Comparison of ENCODE assay signal across 16 cellular contexts in the genomic region with DNA sequence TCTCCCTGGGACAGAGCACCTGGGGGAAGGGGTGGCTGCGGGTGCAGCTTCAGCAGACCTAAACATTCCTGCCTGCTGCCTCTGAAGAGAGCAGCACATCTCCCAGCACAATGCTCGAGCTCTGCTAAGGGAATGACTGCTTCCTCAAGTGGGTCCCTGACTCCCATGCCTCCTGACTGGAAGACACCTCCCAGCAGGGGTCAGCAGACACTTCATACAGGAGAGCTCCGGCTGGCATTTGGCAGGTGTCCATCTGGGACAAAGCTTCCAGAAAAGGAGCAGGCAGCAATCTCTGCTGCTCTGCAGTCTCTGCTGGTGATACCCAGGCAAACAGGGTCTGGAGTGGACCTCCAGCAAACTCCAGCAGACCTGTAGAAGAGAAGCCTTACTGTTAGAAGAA.
A peak's percentile ranks its signal among the peaks of the same experiment; 100 is the strongest.
DNase-seq lines count a peak whose midpoint lies in the region; ATAC-seq and TF ChIP-seq lines count a peak whose summit lies in the region.
"Had no signal": no experiment of that assay in that cellular context is flagged by ENCODE, and none has a peak within 500 bp of the region (broad histone marks: within the 10 kb centered on the region; RNA-seq: fewer than 3 reads in every experiment).

No MANE protein-coding gene starts in this region.

- H3K9me3 ChIP-seq in right atrium auricular region (no peaks in the 10 kb centered on the region), MG63 (0 out of 2 replicates have a peak, but pooled peaks cover 6% of the 10 kb centered on the region), thyroid gland (no peaks in the 10 kb centered on the region), uterus (no peaks in the 10 kb centered on the region)

- H3K4me1 ChIP-seq in right atrium auricular region = no peaks in the 10 kb centered on the region
- H3K4me1 ChIP-seq in thyroid gland = no peaks in the 10 kb centered on the region
- no peaks in the 10 kb centered on the region for H3K4me1 ChIP-seq in uterus
- H3K4me1 ChIP-seq: stomach had no signal

- H3K27me3 ChIP-seq in right atrium auricular region = no peaks in the 10 kb centered on the region
- no peaks in the 10 kb centered on the region for H3K27me3 ChIP-seq in MG63
- no peaks in the 10 kb centered on the region for H3K27me3 ChIP-seq in thyroid gland
- H3K27me3 ChIP-seq in uterus = no peaks in the 10 kb centered on the region
- H3K27me3 ChIP-seq: stomach had no signal

- H3K27ac ChIP-seq in right atrium auricular region = no peak overlapping the region
- H3K27ac ChIP-seq in thyroid gland = no peak overlapping the region
- no peak overlapping the region for H3K27ac ChIP-seq in uterus
- H3K27ac ChIP-seq: stomach had no signal

- H3K9me3 Mint-ChIP-seq in chondrocyte (ENCODE audit: low read depth) = peaks cover 30% of the 10 kb centered on the region

- TF ChIP-seq CTCF in right atrium auricular region (IDR thresholded peaks at IDR 0.05) (no peak), chondrocyte (IDR thresholded peaks at IDR 0.05) (peak; percentile 10), thyroid gland (IDR thresholded peaks at IDR 0.05) (peak in 2 of 6 experiments; percentile 9 to 22), uterus (IDR thresholded peaks at IDR 0.05) (no peak)

- ATAC-seq in left ventricle myocardium superior (no peak), GM18505 (IDR thresholded peaks at IDR 0.05; ENCODE audit: unreplicated experiment) (no peak)
- ATAC-seq: left colon, T-helper 17 cell had no signal

- peak; percentile 21 for DNase-seq in left ventricle myocardium superior
- DNase-seq in right atrium auricular region (ENCODE audit: low spot score) = no peak
- peak; percentile 43 for DNase-seq in MG63
- DNase-seq in chondrocyte (ENCODE audit: low spot score) = peak; percentile 27
- peak; percentile 74 to 80 for DNase-seq in thyroid gland
- no peak for DNase-seq in NCI-H1694 treated with DMSO at 0.1 percent for 48 hours (lab: John Stamatoyannopoulos, UW)
- no peak for DNase-seq in uterus
- DNase-seq: activated CD4-positive, alpha-beta T cell treated with anti-CD3 and anti-CD28 coated beads, Interleukin-2, amount 10 ng/mL, durations not matched to agents 24 days and 14 days; activated T-cell treated with anti-CD3 and anti-CD28 coated beads, Interleukin-2, amount 50 U/mL, for 24 hours; CD4-positive, alpha-beta T cell; left colon; NCI-H1048; nephron progenitor cell; stomach; T-helper 17 cell had no signal

- intact Hi-C loops in left ventricle myocardium superior (cut with micrococcal nuclease) (no loop called here), thyroid gland (cut with DNase I) (no loop called here), uterus (cut with DNase I; ENCODE audit: low total_unique reads) (no loop called here)

- TF ChIP-seq POLR2A in thyroid gland (IDR thresholded peaks at IDR 0.05) (no peak), uterus (IDR thresholded peaks at IDR 0.05) (no peak), GM18505 (IDR thresholded peaks at IDR 0.05; ENCODE audit: borderline replicate concordance, extremely low read depth, insufficient read depth, insufficient read length) (no peak)

- H3K4me3 ChIP-seq in right atrium auricular region (no peak overlapping the region), MG63 (no peak overlapping the region), thyroid gland (replicated peaks in 1 of 3) (no peak overlapping the region), uterus (no peak overlapping the region)
- H3K4me3 ChIP-seq: stomach had no signal

- H3K27me3 Mint-ChIP-seq in chondrocyte (ENCODE audit: low read depth) = no peaks in the 10 kb centered on the region
- H3K27me3 Mint-ChIP-seq: activated CD4-positive, alpha-beta T cell treated with anti-CD3 and anti-CD28 coated beads, Interleukin-2, amount 10 ng/mL, durations not matched to agents 24 days and 14 days; activated T-cell treated with anti-CD3 and anti-CD28 coated beads, Interleukin-2, amount 50 U/mL, for 24 hours; CD4-positive, alpha-beta T cell; T-helper 17 cell had no signal

- peaks cover 5% of the 10 kb centered on the region for H3K36me3 Mint-ChIP-seq in chondrocyte (ENCODE audit: low read depth)

- no peak overlapping the region for H3K27ac Mint-ChIP-seq in chondrocyte (ENCODE audit: unreplicated experiment)
- H3K27ac Mint-ChIP-seq: activated CD4-positive, alpha-beta T cell treated with anti-CD3 and anti-CD28 coated beads, Interleukin-2, amount 10 ng/mL, durations not matched to agents 24 days and 14 days; activated T-cell treated with anti-CD3 and anti-CD28 coated beads, Interleukin-2, amount 50 U/mL, for 24 hours; CD4-positive, alpha-beta T cell; nephron progenitor cell; T-helper 17 cell had no signal

- no peak overlapping the region for H3K4me3 Mint-ChIP-seq in chondrocyte (ENCODE audit: unreplicated experiment)
- H3K4me3 Mint-ChIP-seq: activated CD4-positive, alpha-beta T cell treated with anti-CD3 and anti-CD28 coated beads, Interleukin-2, amount 10 ng/mL, durations not matched to agents 24 days and 14 days; activated T-cell treated with anti-CD3 and anti-CD28 coated beads, Interleukin-2, amount 50 U/mL, for 24 hours; CD4-positive, alpha-beta T cell; nephron progenitor cell; T-helper 17 cell had no signal

- H3K36me3 ChIP-seq in right atrium auricular region = no peaks in the 10 kb centered on the region
- no peaks in the 10 kb centered on the region for H3K36me3 ChIP-seq in MG63
- H3K36me3 ChIP-seq in thyroid gland = no peaks in the 10 kb centered on the region
- no peaks in the 10 kb centered on the region for H3K36me3 ChIP-seq in uterus
- H3K36me3 ChIP-seq: stomach had no signal

- 18 to 36% methylated on average over 3 of the region's 3 CpGs for WGBS in thyroid gland, 2 donors

- H3K4me1 Mint-ChIP-seq in chondrocyte (ENCODE audit: low read depth) = no peaks in the 10 kb centered on the region
- H3K4me1 Mint-ChIP-seq: activated CD4-positive, alpha-beta T cell treated with anti-CD3 and anti-CD28 coated beads, Interleukin-2, amount 10 ng/mL, durations not matched to agents 24 days and 14 days; nephron progenitor cell; T-helper 17 cell had no signal

Comparison
In these comparisons a context has a peak if more than half of its experiments do, and no peak if none do; other contexts are left out.
1. DNase-seq: peak in left ventricle myocardium superior (single experiment), MG63 (single experiment), chondrocyte (single experiment) and thyroid gland (2 of 2); none in right atrium auricular region (single experiment), NCI-H1694 treated with DMSO at 0.1 percent for 48 hours (single experiment) and uterus (0 of 2).